8 cellular contexts compared by ENCODE assay signal in the genomic region with DNA sequence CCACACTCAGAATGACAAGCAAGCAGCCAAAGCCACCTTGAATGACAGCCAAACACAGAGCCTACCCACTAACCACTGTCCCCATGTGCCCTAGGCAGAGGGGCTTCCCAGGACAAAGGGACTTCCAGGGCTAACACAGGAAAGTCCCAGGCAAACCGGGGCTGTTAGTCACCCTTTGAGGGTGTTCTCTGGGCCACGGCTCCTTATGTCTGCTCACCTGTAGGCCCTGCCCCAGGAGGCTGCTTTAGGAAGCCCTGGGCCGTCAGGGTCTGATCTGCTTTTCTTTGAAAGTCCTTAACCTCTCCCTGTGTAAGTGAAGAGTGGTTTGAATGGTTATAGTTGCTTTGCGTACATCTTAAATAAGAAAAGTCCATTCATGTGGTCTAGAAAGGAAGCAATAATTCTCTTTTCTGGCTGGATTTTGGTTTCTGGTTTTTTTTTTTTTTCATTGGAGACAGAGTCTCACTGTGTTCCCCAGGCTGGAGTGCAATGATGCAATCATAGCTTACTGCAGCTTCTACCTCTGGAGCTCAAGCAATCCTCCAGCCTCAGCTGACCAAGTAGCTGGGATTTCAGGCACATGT.
A peak's percentile ranks its signal among the peaks of the same experiment; 100 is the strongest.
DNase-seq lines count a peak whose midpoint lies in the region; ATAC-seq and TF ChIP-seq lines count a peak whose summit lies in the region.

No MANE protein-coding gene starts in this region.

- H3K9me3 ChIP-seq in breast epithelium (no peaks in the 10 kb centered on the region), mammary epithelial cell (replicated peaks; ENCODE audit: insufficient read depth, low read length) (peaks cover 3% of the 10 kb centered on the region), thoracic aorta (no peaks in the 10 kb centered on the region), Karpas-422 (ENCODE audit: low read length) (no peaks in the 10 kb centered on the region), prostate gland (no peaks in the 10 kb centered on the region)

- H3K27me3 ChIP-seq in breast epithelium (no peaks in the 10 kb centered on the region), mammary epithelial cell (ENCODE audit: insufficient read depth, low read length) (no peaks in the 10 kb centered on the region), thoracic aorta (replicated peaks; ENCODE audit: insufficient read depth) (no peaks in the 10 kb centered on the region), Karpas-422 (ENCODE audit: low read length) (no peaks in the 10 kb centered on the region), prostate gland (replicated peaks; ENCODE audit: insufficient read depth) (no peaks in the 10 kb centered on the region)

- TF ChIP-seq CTCF in MCF 10A (IDR thresholded peaks at IDR 0.05; ENCODE audit: unreplicated experiment) (no peak), breast epithelium (IDR thresholded peaks at IDR 0.05) (no peak), mammary epithelial cell (conservative IDR thresholded peaks at IDR 0.05 in 1 of 2, IDR thresholded peaks at IDR 0.05 in 1 of 2; ENCODE audit: extremely low read depth in 1 of 2, insufficient read depth in 1 of 2, low read depth in 1 of 2, low read length in 2 of 2) (no peak), thoracic aorta (IDR thresholded peaks at IDR 0.05) (no peak), prostate gland (IDR thresholded peaks at IDR 0.05) (no peak)

- H3K4me3 Mint-ChIP-seq in MCF 10A (ENCODE audit: unreplicated experiment): no peak overlapping the region

- POLR2A ChIA-PET in MCF 10A (lab: Yijun Ruan, JAX): interaction anchor here (0.7 kb wide), 1 partner anchor 12 kb away, joined by 3 read pairs; no protein-coding TSS in a partner anchor

- CTCF ChIA-PET in MCF 10A (lab: Yijun Ruan, JAX) (interaction anchor here (0.7 to 0.9 kb wide), 2 partner anchors 16 to 98 kb away, joined by 3 read pairs; no protein-coding TSS in a partner anchor), mammary epithelial cell (lab: Charles Lee; ENCODE audit: low non-redundant PET) (no interaction called here)

- no peaks in the 10 kb centered on the region for H3K36me3 Mint-ChIP-seq in MCF 10A (ENCODE audit: insufficient read depth, unreplicated experiment)

- H3K36me3 ChIP-seq in breast epithelium (no peaks in the 10 kb centered on the region), mammary epithelial cell (ENCODE audit: insufficient read depth, low read length) (no peaks in the 10 kb centered on the region), thoracic aorta (no peaks in the 10 kb centered on the region), Karpas-422 (ENCODE audit: insufficient read depth, low read length) (no peaks in the 10 kb centered on the region), prostate gland (no peaks in the 10 kb centered on the region)

- intact Hi-C loops in MCF 10A (cut with micrococcal nuclease) (no loop called here), breast epithelium (cut with DNase I; ENCODE audit: low total_unique reads) (no loop called here), mammary epithelial cell (cut with micrococcal nuclease) (no loop called here), prostate gland (cut with DNase I) (no loop called here)

- in situ Hi-C loops in mammary epithelial cell (cut with MboI; ENCODE audit: low sequenced_read_pairs in 2 of 2): no loop called here

- no peaks in the 10 kb centered on the region for H3K27me3 Mint-ChIP-seq in MCF 10A (ENCODE audit: insufficient read depth, unreplicated experiment)

- dilution Hi-C loops in mammary epithelial cell (cut with HindIII; ENCODE audit: low sequenced_read_pairs): no loop called here

- peak overlapping the region; percentile 41 for H3K27ac Mint-ChIP-seq in MCF 10A (ENCODE audit: low read depth, unreplicated experiment)

- no peaks in the 10 kb centered on the region for H3K9me3 Mint-ChIP-seq in MCF 10A (ENCODE audit: unreplicated experiment)

- H4K20me1 ChIP-seq in mammary epithelial cell (ENCODE audit: insufficient read depth, low read length) (no peaks in the 10 kb centered on the region), Karpas-422 (ENCODE audit: insufficient read depth, low read depth, low read length) (no peaks in the 10 kb centered on the region)

- H3K9me2 ChIP-seq in Karpas-422 (replicated peaks; ENCODE audit: insufficient read depth, low read length): no peaks in the 10 kb centered on the region

- no peak overlapping the region for H3K9ac ChIP-seq in mammary epithelial cell (ENCODE audit: insufficient read depth, low read length)
- no peak overlapping the region for H3K9ac ChIP-seq in Karpas-422 (ENCODE audit: low read length)

- H3K4me1 Mint-ChIP-seq in MCF 10A (ENCODE audit: insufficient read depth, unreplicated experiment): peaks cover 47% of the 10 kb centered on the region

- BruUV-seq in MCF 10A (replicated peaks; lab: Mats Ljungman, UMichigan) (no TSS peak), mammary epithelial cell (replicated peaks; lab: Mats Ljungman, UMichigan) (no TSS peak)

- ATAC-seq in HG03025 (IDR thresholded peaks at IDR 0.05; ENCODE audit: low FRiP score, unreplicated experiment) (peak; percentile 61), thoracic aorta (ENCODE audit: insufficient number of reproducible peaks, low FRiP score, low read depth) (peak; percentile 51)

- H3K4me2 ChIP-seq in mammary epithelial cell (ENCODE audit: insufficient read depth, low read depth, low read length): no peak overlapping the region
- no peak overlapping the region for H3K4me2 ChIP-seq in Karpas-422 (ENCODE audit: low read depth, low read length, poor library complexity, severe bottlenecking)

- H2AFZ ChIP-seq in mammary epithelial cell (ENCODE audit: low read depth, low read length) (peak overlapping the region; percentile 47), Karpas-422 (ENCODE audit: low read length) (no peak overlapping the region)

- H3K4me3 ChIP-seq in breast epithelium (no peak overlapping the region), mammary epithelial cell (replicated peaks in 1 of 3; ENCODE audit: insufficient read depth in 1 of 3, low read depth in 2 of 3, low read length in 3 of 3) (no peak overlapping the region), thoracic aorta (no peak overlapping the region), Karpas-422 (ENCODE audit: low read length) (no peak overlapping the region), prostate gland (no peak overlapping the region)

- H3K79me2 ChIP-seq in mammary epithelial cell (ENCODE audit: insufficient read depth, low read length): no peaks in the 10 kb centered on the region
- no peaks in the 10 kb centered on the region for H3K79me2 ChIP-seq in Karpas-422 (ENCODE audit: low read length)

- H3K4me1 ChIP-seq in breast epithelium (no peaks in the 10 kb centered on the region), mammary epithelial cell (ENCODE audit: insufficient read depth, low read length) (peaks cover 32% of the 10 kb centered on the region), thoracic aorta (ENCODE audit: control insufficient read depth in 1 of 2, low read depth in 2 of 2) (peaks cover 18 to 37% of the 10 kb centered on the region in 2 donors), Karpas-422 (ENCODE audit: low read length) (no peaks in the 10 kb centered on the region), prostate gland (replicated peaks) (no peaks in the 10 kb centered on the region)

- 47% methylated on average over 4 of the region's 4 CpGs for WGBS in mammary epithelial cell (ENCODE audit: low coverage, missing lambda C conversion rate)
- WGBS in prostate gland: 42% methylated on average over 4 of the region's 4 CpGs

- H3K27ac ChIP-seq in breast epithelium (peak overlapping the region in 1 of 2 donors; percentile 48), mammary epithelial cell (ENCODE audit: insufficient read depth, low read depth, low read length) (no peak overlapping the region), thoracic aorta (peak overlapping the region; percentile 56 to 81), Karpas-422 (ENCODE audit: low read length) (no peak overlapping the region), prostate gland (no peak overlapping the region)

- TF ChIP-seq POLR2A in breast epithelium (IDR thresholded peaks at IDR 0.05) (no peak), prostate gland (IDR thresholded peaks at IDR 0.05) (no peak)

- peak; percentile 48 for DNase-seq in MCF 10A (ENCODE audit: unreplicated experiment)
- no peak for DNase-seq in breast epithelium (ENCODE audit: low spot score in 2 of 2)
- DNase-seq in mammary epithelial cell: peak; percentile 69
- DNase-seq in thoracic aorta (ENCODE audit: low spot score): no peak
- DNase-seq in Karpas-422: no peak
- DNase-seq in NCI-H1105 treated with DMSO at 0.1 percent for 48 hours (lab: John Stamatoyannopoulos, UW): no peak
- no peak for DNase-seq in prostate gland (ENCODE audit: low spot score)

Comparison
In these comparisons a context has a peak if more than half of its experiments do, and no peak if none do; other contexts are left out.
1. DNase-seq: peak in MCF 10A (single experiment) and mammary epithelial cell (single experiment); none in breast epithelium (0 of 2), thoracic aorta (single experiment), Karpas-422 (single experiment), NCI-H1105 treated with DMSO at 0.1 percent for 48 hours (single experiment) and prostate gland (single experiment).
2. H3K27ac ChIP-seq: peak in thoracic aorta (2 of 2); none in mammary epithelial cell (single experiment), Karpas-422 (single experiment) and prostate gland (0 of 2).